Comparison of ENCODE assay signal across 8 cellular contexts in genomic region chr4:67327245-67327860, GRCh38.
DNase-seq lines count a peak whose midpoint lies in the region; FAIRE-seq and TF ChIP-seq lines count a peak whose summit lies in the region.

No MANE protein-coding gene starts in this region.

- H3K79me2 ChIP-seq in hepatocyte: no peaks in the 10 kb centered on the region

- no peak overlapping the region for H3K27ac ChIP-seq in SJCRH30
- H3K27ac ChIP-seq in ascending aorta: no peak overlapping the region
- no peak overlapping the region for H3K27ac ChIP-seq in hepatocyte
- no peak overlapping the region for H3K27ac ChIP-seq in small intestine (ENCODE audit: low read depth in 1 of 2, low read length in 1 of 2)

- no peaks in the 10 kb centered on the region for H3K9me2 ChIP-seq in hepatocyte (replicated peaks; ENCODE audit: insufficient read depth)

- H3K36me3 ChIP-seq in H7 (replicated peaks; ENCODE audit: control insufficient read depth, insufficient read depth, low read length) (no peaks in the 10 kb centered on the region), SJCRH30 (no peaks in the 10 kb centered on the region), ascending aorta (no peaks in the 10 kb centered on the region), hepatocyte (replicated peaks; ENCODE audit: insufficient read depth, low read depth) (no peaks in the 10 kb centered on the region), small intestine (ENCODE audit: control insufficient read depth in 2 of 2, insufficient read depth in 2 of 2, low read length in 2 of 2) (no peaks in the 10 kb centered on the region)

- WGBS in hepatocyte (ENCODE audit: low lambda C conversion rate, missing lambda C conversion rate): 7% methylated on average over 6 of the region's 6 CpGs
- WGBS in small intestine, 3 donors: 3 to 5% (median 4%) methylated on average over 6 of the region's 6 CpGs

- FAIRE-seq in small intestine (lab: Jason Lieb, UNC): peak; percentile 15

- intact Hi-C loops in ascending aorta (cut with DNase I): no loop called here

- peak; percentile 6 for DNase-seq in NK-92 treated with Interleukin-12 subunit alpha and Interleukin-12 subunit beta, amount 100 ng/mL, for 24 hours (lab: John Stamatoyannopoulos, UW)
- DNase-seq in NK-92 (lab: John Stamatoyannopoulos, UW; ENCODE audit: unreplicated experiment) (no peak), H7 (peak; percentile 56), Kasumi-1 (lab: John Stamatoyannopoulos, UW) (peak; percentile 77 to 81), SJCRH30 (peak; percentile 48 to 78), ascending aorta (ENCODE audit: low spot score in 2 of 2) (no peak), hepatocyte (ENCODE audit: low spot score) (peak; percentile 82), small intestine (peak; percentile 61)

- H4K20me1 ChIP-seq in hepatocyte (ENCODE audit: insufficient read depth, poor library complexity, severe bottlenecking): no peaks in the 10 kb centered on the region

- H3K9me3 ChIP-seq in SJCRH30 (replicated peaks): 0 out of 2 replicates have a peak, but pooled peaks cover 5% of the 10 kb centered on the region
- no peaks in the 10 kb centered on the region for H3K9me3 ChIP-seq in ascending aorta
- H3K9me3 ChIP-seq in hepatocyte (ENCODE audit: low read depth): no peaks in the 10 kb centered on the region
- H3K9me3 ChIP-seq in small intestine (ENCODE audit: control insufficient read depth, low read depth): no peaks in the 10 kb centered on the region

- H3K4me2 ChIP-seq in hepatocyte: no peak overlapping the region

- no peak overlapping the region for H2AFZ ChIP-seq in hepatocyte

- H3K4me3 ChIP-seq in H7 (ENCODE audit: insufficient read depth, low read depth, low read length) (no peak overlapping the region), SJCRH30 (no peak overlapping the region), ascending aorta (no peak overlapping the region), hepatocyte (no peak overlapping the region), small intestine (ENCODE audit: low read depth in 1 of 2, low read length in 2 of 2) (no peak overlapping the region)

- no peaks in the 10 kb centered on the region for H3K27me3 ChIP-seq in H7 (ENCODE audit: control insufficient read depth, insufficient read depth, low read length)
- peaks cover 3% of the 10 kb centered on the region; the same call in 1 of the 2 replicates for H3K27me3 ChIP-seq in SJCRH30
- no peaks in the 10 kb centered on the region for H3K27me3 ChIP-seq in ascending aorta
- peaks cover 7% of the 10 kb centered on the region for H3K27me3 ChIP-seq in hepatocyte
- H3K27me3 ChIP-seq in small intestine (ENCODE audit: control insufficient read depth in 2 of 2, insufficient read depth in 2 of 2, low read length in 2 of 2): no peaks in the 10 kb centered on the region

- no peaks in the 10 kb centered on the region for H3K4me1 ChIP-seq in SJCRH30
- no peaks in the 10 kb centered on the region for H3K4me1 ChIP-seq in ascending aorta
- H3K4me1 ChIP-seq in hepatocyte (ENCODE audit: insufficient read depth): no peaks in the 10 kb centered on the region
- no peaks in the 10 kb centered on the region for H3K4me1 ChIP-seq in small intestine (ENCODE audit: control insufficient read depth in 2 of 2, insufficient read depth in 1 of 2, low read depth in 1 of 2, low read length in 1 of 2)

- TF ChIP-seq CTCF in ascending aorta (IDR thresholded peaks at IDR 0.05): peak in 2 of 3 experiments; percentile 74 to 78
- peak; percentile 93 for TF ChIP-seq CTCF in hepatocyte (IDR thresholded peaks at IDR 0.05; ENCODE audit: poor library complexity)

Comparison
In these comparisons a context has a peak if more than half of its experiments do, and no peak if none do; other contexts are left out.
1. DNase-seq: peak in NK-92 treated with Interleukin-12 subunit alpha and Interleukin-12 subunit beta, amount 100 ng/mL, for 24 hours (single experiment), H7 (single experiment), Kasumi-1 (2 of 2), SJCRH30 (2 of 2), hepatocyte (single experiment) and small intestine (single experiment); none in NK-92 (single experiment) and ascending aorta (0 of 2).